Comparison of ENCODE assay signal across 1 cellular context in the genomic region with DNA sequence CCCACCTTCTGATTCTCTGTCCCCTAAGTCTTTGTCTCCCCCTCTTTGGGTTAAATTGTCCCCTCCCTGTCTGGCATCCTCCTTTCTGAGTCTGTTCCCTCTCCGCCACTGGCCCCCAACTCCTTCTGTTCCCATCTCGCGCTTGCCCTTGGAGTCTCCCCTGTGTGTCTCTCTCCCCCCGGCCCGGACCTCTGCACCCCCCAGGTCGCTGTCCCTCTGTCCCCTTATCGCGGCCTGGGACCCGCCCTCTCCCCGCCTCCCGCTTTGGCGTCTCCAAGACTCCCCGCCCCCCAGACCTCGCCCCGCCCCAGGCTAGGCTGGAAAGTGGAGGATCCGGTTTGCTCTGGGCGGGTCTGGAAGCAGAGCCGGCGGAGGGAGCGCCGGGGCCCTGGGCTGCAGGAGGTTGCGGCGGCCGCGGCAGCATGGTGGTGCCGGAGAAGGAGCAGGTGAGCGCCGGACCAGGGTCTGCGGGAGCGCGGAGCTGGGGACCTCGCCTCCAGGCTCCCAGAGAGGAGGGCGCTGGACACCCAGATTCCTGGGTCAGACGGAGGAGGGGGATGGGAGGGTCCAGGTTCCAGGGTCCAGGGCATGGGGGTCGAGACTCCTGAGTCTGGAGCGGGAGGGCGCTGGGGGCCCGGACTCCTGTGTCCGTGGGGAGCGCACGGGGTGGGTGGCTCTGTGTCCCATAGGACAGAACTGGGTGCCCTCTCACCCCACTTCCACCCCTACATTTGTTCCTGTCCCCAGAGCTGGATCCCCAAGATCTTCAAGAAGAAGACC.
TF ChIP-seq lines count a peak whose summit lies in the region.

A gene (plus strand): TSS at position 348 of the 780 bp plus-strand sequence. CDS start 75 bp downstream, at position 423.

TF ChIP-seq in HepG2, 621 proteins besides CTCF, POLR2A, EP300 and RAD21 (continued from another document and continues in another):
- TF ChIP-seq SOX13 (IDR thresholded peaks at IDR 0.05), result no peak; the same call in 1 of the 2 replicates
- 0 out of 4 replicates have a peak, but pooled peaks of 1 of the 2 experiments have one; percentile 5 for TF ChIP-seq SOX13 (CRISPR knock-in tag; conservative IDR thresholded peaks at IDR 0.05 in 1 of 2, IDR thresholded peaks at IDR 0.05 in 1 of 2)
- TF ChIP-seq PITX1 (CRISPR knock-in tag; IDR thresholded peaks at IDR 0.05), result peak; percentile 44; the same call in 1 of the 2 replicates
- peak; percentile 52; the same call in 1 of the 2 replicates for TF ChIP-seq MYC (CRISPR knock-in tag; IDR thresholded peaks at IDR 0.05; ENCODE audit: borderline replicate concordance)
- TF ChIP-seq, protein P1, sequence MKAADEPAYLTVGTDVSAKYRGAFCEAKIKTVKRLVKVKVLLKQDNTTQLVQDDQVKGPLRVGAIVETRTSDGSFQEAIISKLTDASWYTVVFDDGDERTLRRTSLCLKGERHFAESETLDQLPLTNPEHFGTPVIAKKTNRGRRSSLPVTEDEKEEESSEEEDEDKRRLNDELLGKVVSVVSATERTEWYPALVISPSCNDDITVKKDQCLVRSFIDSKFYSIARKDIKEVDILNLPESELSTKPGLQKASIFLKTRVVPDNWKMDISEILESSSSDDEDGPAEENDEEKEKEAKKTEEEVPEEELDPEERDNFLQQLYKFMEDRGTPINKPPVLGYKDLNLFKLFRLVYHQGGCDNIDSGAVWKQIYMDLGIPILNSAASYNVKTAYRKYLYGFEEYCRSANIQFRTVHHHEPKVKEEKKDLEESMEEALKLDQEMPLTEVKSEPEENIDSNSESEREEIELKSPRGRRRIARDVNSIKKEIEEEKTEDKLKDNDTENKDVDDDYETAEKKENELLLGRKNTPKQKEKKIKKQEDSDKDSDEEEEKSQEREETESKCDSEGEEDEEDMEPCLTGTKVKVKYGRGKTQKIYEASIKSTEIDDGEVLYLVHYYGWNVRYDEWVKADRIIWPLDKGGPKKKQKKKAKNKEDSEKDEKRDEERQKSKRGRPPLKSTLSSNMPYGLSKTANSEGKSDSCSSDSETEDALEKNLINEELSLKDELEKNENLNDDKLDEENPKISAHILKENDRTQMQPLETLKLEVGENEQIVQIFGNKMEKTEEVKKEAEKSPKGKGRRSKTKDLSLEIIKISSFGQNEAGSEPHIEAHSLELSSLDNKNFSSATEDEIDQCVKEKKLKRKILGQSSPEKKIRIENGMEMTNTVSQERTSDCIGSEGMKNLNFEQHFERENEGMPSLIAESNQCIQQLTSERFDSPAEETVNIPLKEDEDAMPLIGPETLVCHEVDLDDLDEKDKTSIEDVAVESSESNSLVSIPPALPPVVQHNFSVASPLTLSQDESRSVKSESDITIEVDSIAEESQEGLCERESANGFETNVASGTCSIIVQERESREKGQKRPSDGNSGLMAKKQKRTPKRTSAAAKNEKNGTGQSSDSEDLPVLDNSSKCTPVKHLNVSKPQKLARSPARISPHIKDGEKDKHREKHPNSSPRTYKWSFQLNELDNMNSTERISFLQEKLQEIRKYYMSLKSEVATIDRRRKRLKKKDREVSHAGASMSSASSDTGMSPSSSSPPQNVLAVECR (CRISPR knock-in tag; IDR thresholded peaks at IDR 0.05; ENCODE audit: borderline replicate concordance), result peak; percentile 71; the same call in 1 of the 2 replicates
- no peak for TF ChIP-seq ZNF383 (CRISPR knock-in tag; IDR thresholded peaks at IDR 0.05; ENCODE audit: borderline replicate concordance)
- TF ChIP-seq ZNF496 (CRISPR knock-in tag; IDR thresholded peaks at IDR 0.05; ENCODE audit: insufficient replicate concordance), result no peak
- no peak for TF ChIP-seq SETDB1 (CRISPR knock-in tag; IDR thresholded peaks at IDR 0.05; ENCODE audit: borderline replicate concordance)
- TF ChIP-seq, protein P2, sequence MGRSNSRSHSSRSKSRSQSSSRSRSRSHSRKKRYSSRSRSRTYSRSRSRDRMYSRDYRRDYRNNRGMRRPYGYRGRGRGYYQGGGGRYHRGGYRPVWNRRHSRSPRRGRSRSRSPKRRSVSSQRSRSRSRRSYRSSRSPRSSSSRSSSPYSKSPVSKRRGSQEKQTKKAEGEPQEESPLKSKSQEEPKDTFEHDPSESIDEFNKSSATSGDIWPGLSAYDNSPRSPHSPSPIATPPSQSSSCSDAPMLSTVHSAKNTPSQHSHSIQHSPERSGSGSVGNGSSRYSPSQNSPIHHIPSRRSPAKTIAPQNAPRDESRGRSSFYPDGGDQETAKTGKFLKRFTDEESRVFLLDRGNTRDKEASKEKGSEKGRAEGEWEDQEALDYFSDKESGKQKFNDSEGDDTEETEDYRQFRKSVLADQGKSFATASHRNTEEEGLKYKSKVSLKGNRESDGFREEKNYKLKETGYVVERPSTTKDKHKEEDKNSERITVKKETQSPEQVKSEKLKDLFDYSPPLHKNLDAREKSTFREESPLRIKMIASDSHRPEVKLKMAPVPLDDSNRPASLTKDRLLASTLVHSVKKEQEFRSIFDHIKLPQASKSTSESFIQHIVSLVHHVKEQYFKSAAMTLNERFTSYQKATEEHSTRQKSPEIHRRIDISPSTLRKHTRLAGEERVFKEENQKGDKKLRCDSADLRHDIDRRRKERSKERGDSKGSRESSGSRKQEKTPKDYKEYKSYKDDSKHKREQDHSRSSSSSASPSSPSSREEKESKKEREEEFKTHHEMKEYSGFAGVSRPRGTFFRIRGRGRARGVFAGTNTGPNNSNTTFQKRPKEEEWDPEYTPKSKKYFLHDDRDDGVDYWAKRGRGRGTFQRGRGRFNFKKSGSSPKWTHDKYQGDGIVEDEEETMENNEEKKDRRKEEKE (IDR thresholded peaks at IDR 0.05), result no peak
- 0 out of 2 replicates have a peak, but pooled peaks have one; percentile 25 for TF ChIP-seq TGIF2 (CRISPR knock-in tag; IDR thresholded peaks at IDR 0.05)
- peak; percentile 65 for TF ChIP-seq HNRNPLL (IDR thresholded peaks at IDR 0.05; ENCODE audit: low read depth, low read length, poor library complexity, severe bottlenecking)
- TF ChIP-seq, protein P3, sequence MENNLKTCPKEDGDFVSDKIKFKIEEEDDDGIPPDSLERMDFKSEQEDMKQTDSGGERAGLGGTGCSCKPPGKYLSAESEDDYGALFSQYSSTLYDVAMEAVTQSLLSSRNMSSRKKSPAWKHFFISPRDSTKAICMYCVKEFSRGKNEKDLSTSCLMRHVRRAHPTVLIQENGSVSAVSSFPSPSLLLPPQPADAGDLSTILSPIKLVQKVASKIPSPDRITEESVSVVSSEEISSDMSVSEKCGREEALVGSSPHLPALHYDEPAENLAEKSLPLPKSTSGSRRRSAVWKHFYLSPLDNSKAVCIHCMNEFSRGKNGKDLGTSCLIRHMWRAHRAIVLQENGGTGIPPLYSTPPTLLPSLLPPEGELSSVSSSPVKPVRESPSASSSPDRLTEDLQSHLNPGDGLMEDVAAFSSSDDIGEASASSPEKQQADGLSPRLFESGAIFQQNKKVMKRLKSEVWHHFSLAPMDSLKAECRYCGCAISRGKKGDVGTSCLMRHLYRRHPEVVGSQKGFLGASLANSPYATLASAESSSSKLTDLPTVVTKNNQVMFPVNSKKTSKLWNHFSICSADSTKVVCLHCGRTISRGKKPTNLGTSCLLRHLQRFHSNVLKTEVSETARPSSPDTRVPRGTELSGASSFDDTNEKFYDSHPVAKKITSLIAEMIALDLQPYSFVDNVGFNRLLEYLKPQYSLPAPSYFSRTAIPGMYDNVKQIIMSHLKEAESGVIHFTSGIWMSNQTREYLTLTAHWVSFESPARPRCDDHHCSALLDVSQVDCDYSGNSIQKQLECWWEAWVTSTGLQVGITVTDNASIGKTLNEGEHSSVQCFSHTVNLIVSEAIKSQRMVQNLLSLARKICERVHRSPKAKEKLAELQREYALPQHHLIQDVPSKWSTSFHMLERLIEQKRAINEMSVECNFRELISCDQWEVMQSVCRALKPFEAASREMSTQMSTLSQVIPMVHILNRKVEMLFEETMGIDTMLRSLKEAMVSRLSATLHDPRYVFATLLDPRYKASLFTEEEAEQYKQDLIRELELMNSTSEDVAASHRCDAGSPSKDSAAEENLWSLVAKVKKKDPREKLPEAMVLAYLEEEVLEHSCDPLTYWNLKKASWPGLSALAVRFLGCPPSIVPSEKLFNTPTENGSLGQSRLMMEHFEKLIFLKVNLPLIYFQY (CRISPR knock-in tag; IDR thresholded peaks at IDR 0.05; ENCODE audit: borderline replicate concordance), result peak; percentile 59; the same call in 1 of the 2 replicates
- TF ChIP-seq GATA4 (IDR thresholded peaks at IDR 0.05; ENCODE audit: borderline replicate concordance, low read depth), result peak; percentile 25; the same call in 1 of the 2 replicates
- TF ChIP-seq, protein P4, sequence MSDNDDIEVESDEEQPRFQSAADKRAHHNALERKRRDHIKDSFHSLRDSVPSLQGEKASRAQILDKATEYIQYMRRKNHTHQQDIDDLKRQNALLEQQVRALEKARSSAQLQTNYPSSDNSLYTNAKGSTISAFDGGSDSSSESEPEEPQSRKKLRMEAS (IDR thresholded peaks at IDR 0.05), result peak; percentile 56; the same call in 1 of the 2 replicates
- no peak for TF ChIP-seq ZNF343 (CRISPR knock-in tag; IDR thresholded peaks at IDR 0.05)
- TF ChIP-seq PCBP1 (IDR thresholded peaks at IDR 0.05; ENCODE audit: borderline replicate concordance, low read depth, low read length), result 0 out of 2 replicates have a peak, but pooled peaks have one; percentile 31
- TF ChIP-seq YY1 (IDR thresholded peaks at IDR 0.05; ENCODE audit: insufficient read depth, insufficient replicate concordance, low read depth, low read length), result peak; percentile 63
- TF ChIP-seq, protein P5, sequence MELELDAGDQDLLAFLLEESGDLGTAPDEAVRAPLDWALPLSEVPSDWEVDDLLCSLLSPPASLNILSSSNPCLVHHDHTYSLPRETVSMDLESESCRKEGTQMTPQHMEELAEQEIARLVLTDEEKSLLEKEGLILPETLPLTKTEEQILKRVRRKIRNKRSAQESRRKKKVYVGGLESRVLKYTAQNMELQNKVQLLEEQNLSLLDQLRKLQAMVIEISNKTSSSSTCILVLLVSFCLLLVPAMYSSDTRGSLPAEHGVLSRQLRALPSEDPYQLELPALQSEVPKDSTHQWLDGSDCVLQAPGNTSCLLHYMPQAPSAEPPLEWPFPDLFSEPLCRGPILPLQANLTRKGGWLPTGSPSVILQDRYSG (CRISPR knock-in tag; IDR thresholded peaks at IDR 0.05), result 0 out of 2 replicates have a peak, but pooled peaks have one; percentile 37
- TF ChIP-seq, protein P6, sequence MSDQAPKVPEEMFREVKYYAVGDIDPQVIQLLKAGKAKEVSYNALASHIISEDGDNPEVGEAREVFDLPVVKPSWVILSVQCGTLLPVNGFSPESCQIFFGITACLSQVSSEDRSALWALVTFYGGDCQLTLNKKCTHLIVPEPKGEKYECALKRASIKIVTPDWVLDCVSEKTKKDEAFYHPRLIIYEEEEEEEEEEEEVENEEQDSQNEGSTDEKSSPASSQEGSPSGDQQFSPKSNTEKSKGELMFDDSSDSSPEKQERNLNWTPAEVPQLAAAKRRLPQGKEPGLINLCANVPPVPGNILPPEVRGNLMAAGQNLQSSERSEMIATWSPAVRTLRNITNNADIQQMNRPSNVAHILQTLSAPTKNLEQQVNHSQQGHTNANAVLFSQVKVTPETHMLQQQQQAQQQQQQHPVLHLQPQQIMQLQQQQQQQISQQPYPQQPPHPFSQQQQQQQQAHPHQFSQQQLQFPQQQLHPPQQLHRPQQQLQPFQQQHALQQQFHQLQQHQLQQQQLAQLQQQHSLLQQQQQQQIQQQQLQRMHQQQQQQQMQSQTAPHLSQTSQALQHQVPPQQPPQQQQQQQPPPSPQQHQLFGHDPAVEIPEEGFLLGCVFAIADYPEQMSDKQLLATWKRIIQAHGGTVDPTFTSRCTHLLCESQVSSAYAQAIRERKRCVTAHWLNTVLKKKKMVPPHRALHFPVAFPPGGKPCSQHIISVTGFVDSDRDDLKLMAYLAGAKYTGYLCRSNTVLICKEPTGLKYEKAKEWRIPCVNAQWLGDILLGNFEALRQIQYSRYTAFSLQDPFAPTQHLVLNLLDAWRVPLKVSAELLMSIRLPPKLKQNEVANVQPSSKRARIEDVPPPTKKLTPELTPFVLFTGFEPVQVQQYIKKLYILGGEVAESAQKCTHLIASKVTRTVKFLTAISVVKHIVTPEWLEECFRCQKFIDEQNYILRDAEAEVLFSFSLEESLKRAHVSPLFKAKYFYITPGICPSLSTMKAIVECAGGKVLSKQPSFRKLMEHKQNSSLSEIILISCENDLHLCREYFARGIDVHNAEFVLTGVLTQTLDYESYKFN (CRISPR knock-in tag; conservative IDR thresholded peaks at IDR 0.05), result peak; percentile 56
- peak; percentile 22; the same call in 1 of the 2 replicates for TF ChIP-seq ZNF331 (CRISPR knock-in tag; IDR thresholded peaks at IDR 0.05)
- TF ChIP-seq, protein P7, sequence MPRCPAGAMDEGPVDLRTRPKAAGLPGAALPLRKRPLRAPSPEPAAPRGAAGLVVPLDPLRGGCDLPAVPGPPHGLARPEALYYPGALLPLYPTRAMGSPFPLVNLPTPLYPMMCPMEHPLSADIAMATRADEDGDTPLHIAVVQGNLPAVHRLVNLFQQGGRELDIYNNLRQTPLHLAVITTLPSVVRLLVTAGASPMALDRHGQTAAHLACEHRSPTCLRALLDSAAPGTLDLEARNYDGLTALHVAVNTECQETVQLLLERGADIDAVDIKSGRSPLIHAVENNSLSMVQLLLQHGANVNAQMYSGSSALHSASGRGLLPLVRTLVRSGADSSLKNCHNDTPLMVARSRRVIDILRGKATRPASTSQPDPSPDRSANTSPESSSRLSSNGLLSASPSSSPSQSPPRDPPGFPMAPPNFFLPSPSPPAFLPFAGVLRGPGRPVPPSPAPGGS (CRISPR knock-in tag; IDR thresholded peaks at IDR 0.05), result 0 out of 2 replicates have a peak, but pooled peaks have one; percentile 15
- no peak for TF ChIP-seq SP1 (IDR thresholded peaks at IDR 0.05)
- peak; percentile 38; the same call in 1 of the 2 replicates for TF ChIP-seq SP1 (CRISPR knock-in tag; IDR thresholded peaks at IDR 0.05)
- TF ChIP-seq ZNF816 (CRISPR knock-in tag; IDR thresholded peaks at IDR 0.05; ENCODE audit: borderline replicate concordance), result 0 out of 2 replicates have a peak, but pooled peaks have one; percentile 47
- TF ChIP-seq POLR2AphosphoS2 (IDR thresholded peaks at IDR 0.05; ENCODE audit: low read depth, low read length), result no peak
- TF ChIP-seq ZNF282 (IDR thresholded peaks at IDR 0.05; ENCODE audit: partially characterized antibody), result no peak
- no peak for TF ChIP-seq SMARCE1 (IDR thresholded peaks at IDR 0.05; ENCODE audit: borderline replicate concordance)
- peak; percentile 53; the same call in 1 of the 2 replicates for TF ChIP-seq HOXA3 (CRISPR knock-in tag; IDR thresholded peaks at IDR 0.05)
- TF ChIP-seq ZNF563 (CRISPR knock-in tag; IDR thresholded peaks at IDR 0.05), result peak; percentile 55; the same call in 1 of the 2 replicates
- TF ChIP-seq POLR2AphosphoS5 (IDR thresholded peaks at IDR 0.05; ENCODE audit: low read depth, low read length), result peak; percentile 71
- TF ChIP-seq YEATS4 (CRISPR knock-in tag; IDR thresholded peaks at IDR 0.05; ENCODE audit: borderline replicate concordance), result peak; percentile 27; the same call in 1 of the 2 replicates
- peak; percentile 73 for TF ChIP-seq ZNF547 (CRISPR knock-in tag; IDR thresholded peaks at IDR 0.05)
- no peak for TF ChIP-seq SMARCC2 (IDR thresholded peaks at IDR 0.05)
- peak; percentile 57; the same call in 1 of the 2 replicates for TF ChIP-seq ATF7-NPFF (CRISPR knock-in tag; IDR thresholded peaks at IDR 0.05; ENCODE audit: low read depth)
- peak; percentile 77 for TF ChIP-seq POLR2G (IDR thresholded peaks at IDR 0.05; ENCODE audit: low read depth, low read length)
- TF ChIP-seq, protein P8, sequence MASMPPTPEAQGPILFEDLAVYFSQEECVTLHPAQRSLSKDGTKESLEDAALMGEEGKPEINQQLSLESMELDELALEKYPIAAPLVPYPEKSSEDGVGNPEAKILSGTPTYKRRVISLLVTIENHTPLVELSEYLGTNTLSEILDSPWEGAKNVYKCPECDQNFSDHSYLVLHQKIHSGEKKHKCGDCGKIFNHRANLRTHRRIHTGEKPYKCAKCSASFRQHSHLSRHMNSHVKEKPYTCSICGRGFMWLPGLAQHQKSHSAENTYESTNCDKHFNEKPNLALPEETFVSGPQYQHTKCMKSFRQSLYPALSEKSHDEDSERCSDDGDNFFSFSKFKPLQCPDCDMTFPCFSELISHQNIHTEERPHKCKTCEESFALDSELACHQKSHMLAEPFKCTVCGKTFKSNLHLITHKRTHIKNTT (CRISPR knock-in tag; IDR thresholded peaks at IDR 0.05), result no peak
